In the genomic region with DNA sequence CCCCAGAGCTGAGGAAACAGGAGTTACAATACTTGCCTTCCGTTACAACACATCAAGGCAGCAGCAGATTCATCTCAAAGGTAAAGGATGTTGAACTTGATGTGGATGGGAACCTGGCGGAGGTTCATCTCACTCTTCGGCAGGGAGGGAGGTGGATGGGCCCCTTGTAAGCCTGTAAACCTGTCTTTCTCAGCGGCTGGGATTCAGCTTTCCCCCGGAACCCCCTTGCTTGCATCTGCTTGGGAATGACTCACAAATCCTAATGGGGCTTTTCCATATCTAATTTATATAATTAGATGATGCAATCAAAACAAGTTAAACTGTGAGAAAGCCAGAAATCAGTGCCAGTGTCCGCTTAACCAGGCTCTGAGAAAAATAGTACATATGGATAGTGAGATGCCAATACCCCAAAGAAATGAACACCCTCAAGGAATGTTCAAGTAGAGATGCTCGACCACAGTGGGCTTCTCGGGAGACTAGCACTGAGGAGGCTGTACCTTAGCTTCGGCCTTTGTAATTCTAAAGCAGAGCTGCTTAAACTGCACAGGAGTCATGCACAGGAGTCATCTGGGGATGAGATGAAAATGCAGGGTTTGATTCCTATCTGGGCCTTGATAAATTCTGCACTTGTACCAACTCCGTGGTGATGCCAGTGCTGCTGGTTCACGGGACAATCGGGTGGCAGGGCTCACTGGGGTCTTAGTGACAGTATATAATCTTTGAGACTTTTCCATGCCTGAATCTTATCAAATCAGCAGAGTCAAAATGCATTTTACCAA, we compare ENCODE assay signal across 3 cellular contexts.
A peak's percentile ranks its signal among the peaks of the same experiment; 100 is the strongest.
TF ChIP-seq lines count a peak whose summit lies in the region.

No MANE protein-coding gene starts in this region.

TF ChIP-seq in IMR-90, 13 proteins besides CTCF, POLR2A, EP300 and RAD21:
- TF ChIP-seq MXI1 (IDR thresholded peaks at IDR 0.05; ENCODE audit: borderline replicate concordance, low read depth, low read length) = no peak
- TF ChIP-seq NFE2L2 (IDR thresholded peaks at IDR 0.05; ENCODE audit: low read depth, low read length) = no peak
- TF ChIP-seq, protein P1, sequence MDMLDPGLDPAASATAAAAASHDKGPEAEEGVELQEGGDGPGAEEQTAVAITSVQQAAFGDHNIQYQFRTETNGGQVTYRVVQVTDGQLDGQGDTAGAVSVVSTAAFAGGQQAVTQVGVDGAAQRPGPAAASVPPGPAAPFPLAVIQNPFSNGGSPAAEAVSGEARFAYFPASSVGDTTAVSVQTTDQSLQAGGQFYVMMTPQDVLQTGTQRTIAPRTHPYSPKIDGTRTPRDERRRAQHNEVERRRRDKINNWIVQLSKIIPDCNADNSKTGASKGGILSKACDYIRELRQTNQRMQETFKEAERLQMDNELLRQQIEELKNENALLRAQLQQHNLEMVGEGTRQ (IDR thresholded peaks at IDR 0.05; ENCODE audit: low read depth, low read length) = no peak
- TF ChIP-seq CHD1 (IDR thresholded peaks at IDR 0.05; ENCODE audit: low read depth, low read length) = no peak
- peak; percentile 51; the same call in 1 of the 2 replicates for TF ChIP-seq CEBPB (IDR thresholded peaks at IDR 0.05; ENCODE audit: low read depth, low read length)

TF ChIP-seq in H1, 55 proteins besides CTCF, POLR2A, EP300 and RAD21:
- TF ChIP-seq CHD2 (IDR thresholded peaks at IDR 0.05; ENCODE audit: low read length) (no peak), SIX5 (IDR thresholded peaks at IDR 0.05; ENCODE audit: low read depth, low read length) (no peak), GABPA (IDR thresholded peaks at IDR 0.05; ENCODE audit: borderline replicate concordance, insufficient read depth, low read length) (no peak), SIN3A (conservative IDR thresholded peaks at IDR 0.05 in 1 of 2, IDR thresholded peaks at IDR 0.05 in 1 of 2; ENCODE audit: low read depth in 1 of 2, low read length in 2 of 2) (no peak), SP1 (IDR thresholded peaks at IDR 0.05; ENCODE audit: low read depth, low read length) (no peak), ATF3 (IDR thresholded peaks at IDR 0.05; ENCODE audit: insufficient read depth, low read depth, low read length) (no peak), SAP30 (IDR thresholded peaks at IDR 0.05; ENCODE audit: insufficient read depth, insufficient replicate concordance, low read length) (no peak), TCF12 (IDR thresholded peaks at IDR 0.05; ENCODE audit: low read depth, low read length) (no peak), RNF2 (IDR thresholded peaks at IDR 0.05; ENCODE audit: borderline replicate concordance, low read depth, low read length, missing control alignments, poor library complexity, severe bottlenecking) (no peak), MAX (IDR thresholded peaks at IDR 0.05) (no peak), JUND (IDR thresholded peaks at IDR 0.05; ENCODE audit: low read length) (no peak), FOSL1 (IDR thresholded peaks at IDR 0.05; ENCODE audit: insufficient read depth, low read depth, low read length) (no peak)
TF ChIP-seq in H1: peak in this region for 0.

TF ChIP-seq in HEK293T, 16 proteins besides CTCF, POLR2A, EP300 and RAD21:
- no peak for TF ChIP-seq ARNT (IDR thresholded peaks at IDR 0.05)
- TF ChIP-seq PKNOX1 (IDR thresholded peaks at IDR 0.05) = no peak
- no peak for TF ChIP-seq NFRKB (IDR thresholded peaks at IDR 0.05)
- no peak for TF ChIP-seq CTBP1 (IDR thresholded peaks at IDR 0.05; ENCODE audit: borderline replicate concordance)
- TF ChIP-seq SP1 (IDR thresholded peaks at IDR 0.05) = no peak
- TF ChIP-seq ELF4 (IDR thresholded peaks at IDR 0.05) = no peak
- no peak for TF ChIP-seq HDGF (IDR thresholded peaks at IDR 0.05; ENCODE audit: borderline replicate concordance)
- TF ChIP-seq FOXA1 (IDR thresholded peaks at IDR 0.05) = no peak
- TF ChIP-seq LEF1 (IDR thresholded peaks at IDR 0.05; ENCODE audit: borderline replicate concordance) = no peak
- no peak for TF ChIP-seq TARDBP (IDR thresholded peaks at IDR 0.05)
- no peak for TF ChIP-seq ZNF384 (IDR thresholded peaks at IDR 0.05)
- TF ChIP-seq BHLHE40 (IDR thresholded peaks at IDR 0.05; ENCODE audit: borderline replicate concordance) = no peak
- no peak for TF ChIP-seq SUZ12 (IDR thresholded peaks at IDR 0.05)
- TF ChIP-seq L3MBTL2 (conservative IDR thresholded peaks at IDR 0.05) = no peak
- no peak for TF ChIP-seq FOXM1 (IDR thresholded peaks at IDR 0.05; ENCODE audit: borderline replicate concordance)
- TF ChIP-seq FOXK2 (IDR thresholded peaks at IDR 0.05) = no peak
